ENCODE assay signal across 1 cellular context in the genomic region with DNA sequence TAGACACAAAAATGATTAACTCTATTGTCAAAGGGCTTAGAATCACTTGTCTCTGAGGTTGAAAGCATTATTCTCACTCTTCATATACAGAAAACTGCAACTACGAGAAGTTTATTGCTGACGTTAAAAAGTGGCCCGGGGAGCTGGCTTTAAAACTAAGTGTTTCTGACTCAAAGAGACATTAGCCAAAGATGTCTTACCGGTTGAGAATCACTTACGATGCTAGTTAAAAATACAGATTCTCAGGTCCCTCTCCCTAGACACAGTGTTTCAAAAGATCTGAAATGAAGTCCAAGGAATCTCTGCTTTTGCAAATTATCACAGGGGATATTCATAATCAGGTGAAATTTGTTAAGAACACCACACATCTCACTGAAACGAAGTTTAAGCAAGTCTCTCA.
TF ChIP-seq lines count a peak whose summit lies in the region.

No MANE protein-coding gene starts in this region.

TF ChIP-seq in H1, 55 proteins besides CTCF, POLR2A, EP300 and RAD21:
- TF ChIP-seq TEAD4 (IDR thresholded peaks at IDR 0.05; ENCODE audit: low read depth, low read length) (no peak), USF2 (IDR thresholded peaks at IDR 0.05; ENCODE audit: low read length) (no peak), KDM5A (IDR thresholded peaks at IDR 0.05; ENCODE audit: low read length) (no peak), BACH1 (IDR thresholded peaks at IDR 0.05; ENCODE audit: low read length) (no peak), TCF12 (IDR thresholded peaks at IDR 0.05; ENCODE audit: low read depth, low read length) (no peak), SAP30 (IDR thresholded peaks at IDR 0.05; ENCODE audit: insufficient read depth, insufficient replicate concordance, low read length) (no peak), KDM1A (IDR thresholded peaks at IDR 0.05; ENCODE audit: borderline replicate concordance, low read length) (no peak)
- TF ChIP-seq, protein P1, sequence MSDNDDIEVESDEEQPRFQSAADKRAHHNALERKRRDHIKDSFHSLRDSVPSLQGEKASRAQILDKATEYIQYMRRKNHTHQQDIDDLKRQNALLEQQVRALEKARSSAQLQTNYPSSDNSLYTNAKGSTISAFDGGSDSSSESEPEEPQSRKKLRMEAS (IDR thresholded peaks at IDR 0.05): no peak
